In genomic region chr6:117971637-117972036, GRCh38 we compare ENCODE assay signal across 8 cellular contexts.
"Had no signal": no experiment of that assay in that cellular context is flagged by ENCODE, and none has a peak within 500 bp of the region (broad histone marks: within the 10 kb centered on the region; RNA-seq: fewer than 3 reads in every experiment).

No MANE protein-coding gene starts in this region.

- H3K4me2 ChIP-seq: KMS-11 had no signal

- H3K36me3 Mint-ChIP-seq: IgD-negative memory B cell had no signal

- H3K27ac ChIP-seq: HL-60, KMS-11 had no signal

- FAIRE-seq: HepG2, HTR-8/SVneo had no signal

- H3K4me3 Mint-ChIP-seq: IgD-negative memory B cell had no signal

- ATAC-seq: HepG2 had no signal

- H3K9ac ChIP-seq: KMS-11 had no signal

- DNase-seq: IMR-90, KBM-7, KG1 had no signal

- H3K27ac Mint-ChIP-seq: IgD-negative memory B cell had no signal
